Comparison of ENCODE assay signal across 1 cellular context in genomic region chr1:9069324-9070100, GRCh38.
TF ChIP-seq lines count a peak whose summit lies in the region.

SLC2A5 (minus strand) TSS chr1:9069635; CDS start chr1:9069536, 99 bp downstream.

TF ChIP-seq in GM23338, 12 proteins besides CTCF, POLR2A, EP300 and RAD21 (continued from another document):
- TF ChIP-seq ZNF462 (CRISPR knock-in tag; IDR thresholded peaks at IDR 0.05) (no peak), NANOG (IDR thresholded peaks at IDR 0.05; ENCODE audit: borderline replicate concordance) (no peak), EZH2phosphoT487 (IDR thresholded peaks at IDR 0.05; ENCODE audit: unreplicated experiment) (no peak), EZH2 (IDR thresholded peaks at IDR 0.05; ENCODE audit: low read depth, unreplicated experiment) (no peak), JUNB (IDR thresholded peaks at IDR 0.05; ENCODE audit: unreplicated experiment) (no peak), POLR2AphosphoS5 (IDR thresholded peaks at IDR 0.05; ENCODE audit: low read depth) (no peak)
